In the genomic region with DNA sequence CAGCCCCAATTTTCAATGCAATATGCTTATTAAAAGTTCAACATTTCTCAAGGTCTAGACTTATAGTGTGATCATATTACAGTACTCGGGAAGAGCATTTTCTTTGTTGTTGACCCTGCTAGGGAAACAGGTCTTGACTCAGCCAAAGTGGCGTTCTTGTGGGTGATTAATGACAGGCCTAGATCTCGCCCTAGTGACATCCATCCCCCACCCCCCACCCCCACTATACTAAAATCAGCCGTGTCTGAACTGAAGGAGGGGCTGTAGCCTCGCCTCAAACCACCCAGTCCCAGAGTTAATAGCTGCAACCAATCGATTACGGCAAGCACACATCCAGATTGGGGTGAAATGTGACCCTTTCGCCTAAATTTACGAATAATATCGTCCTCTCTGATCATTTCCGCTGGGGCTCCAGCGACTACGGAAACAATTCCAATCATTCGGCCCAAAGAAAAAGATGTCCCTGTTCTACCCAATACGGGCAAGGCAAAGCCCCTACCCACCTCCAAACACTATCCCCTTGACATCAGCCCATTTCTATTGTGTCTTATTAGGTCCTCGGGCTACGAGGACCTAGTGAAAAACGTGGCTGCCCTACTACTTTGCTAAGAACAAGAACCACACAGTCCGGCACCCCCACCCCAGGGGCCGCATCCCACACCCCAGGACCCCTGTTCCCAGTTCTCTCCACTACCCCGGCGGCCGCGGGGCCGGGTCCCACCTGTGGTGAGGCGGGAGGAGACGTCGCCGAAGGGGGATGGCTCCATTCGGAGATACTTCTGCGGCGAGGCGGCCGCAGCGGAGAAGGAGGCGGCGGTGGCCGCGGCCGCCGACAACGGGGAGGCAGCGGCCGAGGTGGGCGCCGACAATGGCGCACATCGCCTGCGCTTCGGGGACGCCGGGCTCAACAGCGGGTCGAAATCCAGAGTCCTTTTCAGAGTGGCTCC, we compare ENCODE assay signal across 8 cellular contexts. TPM values are rescaled to one million over a fixed set of nuclear protein-coding genes. Genes with fewer than 3 reads are reported as not detected.
DNase-seq lines count a peak whose midpoint lies in the region; ATAC-seq and TF ChIP-seq lines count a peak whose summit lies in the region.

No MANE protein-coding gene starts in this region.

- H2BK120ac ChIP-seq in IMR-90 (ENCODE audit: low read depth, low read length), result peak overlapping the region; percentile 69

- H2AK9ac ChIP-seq in IMR-90 (replicated peaks; ENCODE audit: low read depth, low read length, poor library complexity), result peak overlapping the region; percentile 99

- H3K36me3 ChIP-seq in IMR-90 (ENCODE audit: control insufficient read depth, insufficient read depth, low read length), result no peaks in the 10 kb centered on the region
- H3K36me3 ChIP-seq in RWPE2 (ENCODE audit: low read depth), result peaks cover 28% of the 10 kb centered on the region
- H3K36me3 ChIP-seq in hepatocyte (replicated peaks; ENCODE audit: insufficient read depth, low read depth), result no peaks in the 10 kb centered on the region
- no peaks in the 10 kb centered on the region for H3K36me3 ChIP-seq in gastrocnemius medialis

- H3K27ac ChIP-seq in AG04450 (ENCODE audit: low read depth, low read length) (peak overlapping the region; percentile 90), IMR-90 (ENCODE audit: insufficient read depth, low read length) (peak overlapping the region; percentile 87), RWPE2 (ENCODE audit: poor library complexity, severe bottlenecking) (peak overlapping the region; percentile 92), angular gyrus (ENCODE audit: low read depth, low read length) (peak overlapping the region; percentile 99), hepatocyte (peak overlapping the region; percentile 97), gastrocnemius medialis (peak overlapping the region; percentile 94 to 99 (median 97))

- H3K4me2 ChIP-seq in IMR-90 (ENCODE audit: low read depth, low read length) (peak overlapping the region; percentile 96; the same call in 1 of the 2 replicates), hepatocyte (peak overlapping the region; percentile 74)

- POLR2A ChIA-PET in AG04450 (lab: Yijun Ruan, JAX), result interaction anchor here (0.6 to 2.4 kb wide), 6 partner anchors 13 to 72 kb away, joined by 3 to 16 read pairs (median 6); no protein-coding TSS in a partner anchor
- POLR2A ChIA-PET in IMR-90 (lab: Charles Lee; ENCODE audit: unreplicated experiment), result no interaction called here

- H3K4me3 ChIP-seq in AG04450 (ENCODE audit: low read depth, low read length), result peak overlapping the region; percentile 82
- peak overlapping the region; percentile 59 for H3K4me3 ChIP-seq in IMR-90 (ENCODE audit: insufficient read depth, low read depth, low read length)
- peak overlapping the region; percentile 85 for H3K4me3 ChIP-seq in RWPE2 (ENCODE audit: severe bottlenecking)
- peak overlapping the region; percentile 93 for H3K4me3 ChIP-seq in hepatocyte
- peak overlapping the region; percentile 86 to 94 (median 94) for H3K4me3 ChIP-seq in gastrocnemius medialis

- H3K56ac ChIP-seq in IMR-90 (ENCODE audit: extremely low read depth, insufficient read depth, low read length), result peak overlapping the region; percentile 99

- H3K9ac ChIP-seq in IMR-90 (ENCODE audit: low read depth, low read length), result peak overlapping the region; percentile 99

- peaks cover 11% of the 10 kb centered on the region for H3K4me1 ChIP-seq in IMR-90 (ENCODE audit: control insufficient read depth, insufficient read depth, low read length)
- peaks cover 16% of the 10 kb centered on the region for H3K4me1 ChIP-seq in RWPE2 (ENCODE audit: insufficient read depth, poor library complexity, severe bottlenecking)
- H3K4me1 ChIP-seq in hepatocyte (ENCODE audit: insufficient read depth), result peaks cover 13% of the 10 kb centered on the region
- H3K4me1 ChIP-seq in gastrocnemius medialis, result peaks cover 27 to 33% of the 10 kb centered on the region in 2 donors

- peak overlapping the region; percentile 95 for H3K4ac ChIP-seq in IMR-90 (ENCODE audit: low read depth, low read length)

- peak overlapping the region; percentile 98 for H3K23ac ChIP-seq in IMR-90 (ENCODE audit: low read depth, low read length)

- H2AK5ac ChIP-seq in IMR-90 (ENCODE audit: low read depth, low read length), result peak overlapping the region; percentile 79

- peak overlapping the region; percentile 57 to 96 for H4K8ac ChIP-seq in IMR-90 (ENCODE audit: low read depth in 2 of 2, low read length in 2 of 2)

- peak overlapping the region; percentile 87 for H3K14ac ChIP-seq in IMR-90 (replicated peaks; ENCODE audit: low read depth, low read length)

- H4K91ac ChIP-seq in IMR-90 (ENCODE audit: insufficient read depth, low read depth, low read length), result peak overlapping the region; percentile 90

- peak overlapping the region; percentile 92 for H2AFZ ChIP-seq in IMR-90 (replicated peaks; ENCODE audit: low read length, poor library complexity)
- peak overlapping the region; percentile 36 for H2AFZ ChIP-seq in hepatocyte

- peaks cover 2% of the 10 kb centered on the region; the same call in 1 of the 2 replicates for H3K9me3 ChIP-seq in AG04450 (ENCODE audit: control insufficient read depth, insufficient read depth, low read length)
- no peaks in the 10 kb centered on the region for H3K9me3 ChIP-seq in IMR-90 (ENCODE audit: control insufficient read depth, insufficient read depth, low read length)
- H3K9me3 ChIP-seq in RWPE2 (ENCODE audit: severe bottlenecking), result no peaks in the 10 kb centered on the region
- no peaks in the 10 kb centered on the region for H3K9me3 ChIP-seq in hepatocyte (ENCODE audit: low read depth)
- H3K9me3 ChIP-seq in gastrocnemius medialis, result no peaks in the 10 kb centered on the region

- H2BK15ac ChIP-seq in IMR-90 (ENCODE audit: low read depth, low read length), result peak overlapping the region; percentile 47; the same call in 1 of the 3 replicates

- TF ChIP-seq RAD21 in IMR-90 (IDR thresholded peaks at IDR 0.05; ENCODE audit: low read length), result peak; percentile 25; the same call in 1 of the 2 replicates

- H3K9me2 ChIP-seq in hepatocyte (replicated peaks; ENCODE audit: insufficient read depth), result no peaks in the 10 kb centered on the region

- H4K20me1 ChIP-seq in IMR-90 (ENCODE audit: insufficient read depth, low read length) (peaks cover 50% of the 10 kb centered on the region), hepatocyte (ENCODE audit: insufficient read depth, poor library complexity, severe bottlenecking) (peaks cover 51% of the 10 kb centered on the region)

- peak overlapping the region; percentile 68 for H4K5ac ChIP-seq in IMR-90 (ENCODE audit: low read depth, low read length)

- H3K79me1 ChIP-seq in IMR-90 (ENCODE audit: low read depth in 1 of 2, low read length in 2 of 2), result peaks cover 0 to 15% of the 10 kb centered on the region in 2 experiments; a peak in 2 of 4 replicates

- intact Hi-C loops in IMR-90 (cut with micrococcal nuclease), result loop anchor here (2.0 to 10.0 kb wide), 6 partner anchors 56 to 1171 kb away; a partner anchor contains a TSS
- intact Hi-C loops in gastrocnemius medialis (cut with DNase I; ENCODE audit: low total_unique reads), result loop anchor here (1.0 to 10.0 kb wide), 3 partner anchors 31 to 1381 kb away; a partner anchor contains a TSS

- DNase-seq in AG04450 (ENCODE audit: low read depth, low spot score) (no peak), IMR-90 (peak; percentile 62), RWPE2 (ENCODE audit: low spot score) (no peak), hepatocyte (ENCODE audit: low spot score) (peak; percentile 71), gastrocnemius medialis (peak; percentile 74 to 81), epidermal melanocyte (ENCODE audit: insufficient read length, low spot score) (no peak)

- H3K9me1 ChIP-seq in IMR-90 (ENCODE audit: insufficient read depth, low read length), result 0 out of 2 replicates have a peak, but pooled peaks cover 8% of the 10 kb centered on the region

- in situ Hi-C loops in IMR-90 (cut with MboI; ENCODE audit: low sequenced_read_pairs) (no loop called here), gastrocnemius medialis (cut with MboI; ENCODE audit: low sequenced_read_pairs in 4 of 4) (no loop called here)

- H2BK5ac ChIP-seq in IMR-90 (ENCODE audit: low read depth, low read length, poor library complexity, severe bottlenecking), result peak overlapping the region; percentile 61

- ATAC-seq in GM18505 (IDR thresholded peaks at IDR 0.05; ENCODE audit: unreplicated experiment) (peak; percentile 0), IMR-90 (ENCODE audit: low read depth) (peak; percentile 2; the same call in 1 of the 2 replicates), RWPE2 (ENCODE audit: low read depth) (peak; percentile 48), gastrocnemius medialis (peak; percentile 73 to 76)

- peak; percentile 34 for TF ChIP-seq POLR2A in GM18505 (IDR thresholded peaks at IDR 0.05; ENCODE audit: borderline replicate concordance, extremely low read depth, insufficient read depth, insufficient read length)
- TF ChIP-seq POLR2A in IMR-90 (IDR thresholded peaks at IDR 0.05; ENCODE audit: low read depth, low read length), result no peak; the same call in 1 of the 2 replicates
- peak; percentile 48 to 67 for TF ChIP-seq POLR2A in gastrocnemius medialis (IDR thresholded peaks at IDR 0.05)

- TF ChIP-seq CTCF in AG04450 (IDR thresholded peaks at IDR 0.05; ENCODE audit: low read depth, low read length) (no peak), IMR-90 (conservative IDR thresholded peaks at IDR 0.05; ENCODE audit: low read depth, low read length) (peak; percentile 12; the same call in 1 of the 2 replicates), RWPE2 (IDR thresholded peaks at IDR 0.05; ENCODE audit: poor library complexity, severe bottlenecking) (peak; percentile 5), hepatocyte (IDR thresholded peaks at IDR 0.05; ENCODE audit: poor library complexity) (no peak), gastrocnemius medialis (IDR thresholded peaks at IDR 0.05 in 4 of 5, conservative IDR thresholded peaks at IDR 0.05 in 1 of 5) (peak in 1 of 5 experiments; percentile 21)

- H3K27me3 ChIP-seq in AG04450 (ENCODE audit: control insufficient read depth, insufficient read depth, low read length) (no peaks in the 10 kb centered on the region), IMR-90 (ENCODE audit: control insufficient read depth, insufficient read depth, low read length) (no peaks in the 10 kb centered on the region), RWPE2 (ENCODE audit: insufficient read depth, poor library complexity, severe bottlenecking) (no peaks in the 10 kb centered on the region), hepatocyte (no peaks in the 10 kb centered on the region), gastrocnemius medialis (no peaks in the 10 kb centered on the region)

- dilution Hi-C loops in IMR-90 (cut with HindIII; ENCODE audit: low sequenced_read_pairs, unreplicated experiment), result no loop called here

- H3K18ac ChIP-seq in IMR-90 (ENCODE audit: low read depth, low read length), result peak overlapping the region; percentile 89

- no peak overlapping the region for H2BK20ac ChIP-seq in IMR-90 (ENCODE audit: low read depth, low read length)

- 0% methylated on average over 29 of the region's 54 CpGs; no CpG with 5 or more reads in 1 of the 2 experiments for WGBS in IMR-90 (ENCODE audit: extremely low coverage in 2 of 2, insufficient read length in 1 of 2), 2 experiments
- under 1% methylated on average over 54 of the region's 54 CpGs for WGBS in hepatocyte (ENCODE audit: low lambda C conversion rate, missing lambda C conversion rate)

- CTCF ChIA-PET in AG04450 (lab: Charles Lee) (interaction anchor here (1.8 kb wide), 1 partner anchor 308 kb away, joined by 8 read pairs; no protein-coding TSS in a partner anchor), IMR-90 (lab: Yijun Ruan, JAX) (interaction anchor here (0.5 to 0.6 kb wide), 3 partner anchors 19 to 334 kb away, joined by 3 read pairs; no protein-coding TSS in a partner anchor)

- peaks cover 60% of the 10 kb centered on the region for H3K79me2 ChIP-seq in hepatocyte

- no TSS peak for BruUV-seq in IMR-90 (replicated peaks; lab: Mats Ljungman, UMichigan)

RNA-seq across cellular contexts. Expression of a gene that starts 1.0 kb away (rescaled TPM):
- polyA plus RNA-seq in AG04450 (2011; rRNA removed) (30.4 and 31.3 TPM in 2 replicates), IMR-90 (2012; rRNA removed) (25.1 and 26.6 TPM in 2 replicates), hepatocyte (39.9 and 49.6 TPM in 2 replicates)
- polyA minus RNA-seq in AG04450 (2011; rRNA and poly(A)+ RNA removed), result 20.9 and 35.6 TPM in 2 replicates
- total RNA-seq in IMR-90 (2012; rRNA removed) (7.9 and 10.8 TPM in 2 replicates), hepatocyte (12.7 and 24.2 TPM in 2 replicates), gastrocnemius medialis (10 to 100 TPM; 25.6 to 44.5 (median 33.1) TPM)
- 28.5 and 28.7 TPM in 2 replicates for polyA plus RNA-seq in IMR-90 (2012; cell fraction: cytosol; rRNA removed)
- polyA plus RNA-seq in IMR-90 (2012; cell fraction: nucleus; rRNA removed; ENCODE audit: low replicate concordance), result 18.3 and 20.4 TPM in 2 replicates

Comparison
In these comparisons a context has a peak if more than half of its experiments do, and no peak if none do; other contexts are left out.
1. DNase-seq: peak in IMR-90 (single experiment), hepatocyte (single experiment) and gastrocnemius medialis (2 of 2); none in AG04450 (single experiment), RWPE2 (single experiment) and epidermal melanocyte (single experiment).
2. CTCF ChIP-seq: peak in IMR-90 (single experiment) and RWPE2 (single experiment); none in AG04450 (single experiment) and hepatocyte (single experiment).
3. ATAC-seq: peak in every context shown above with its lines; median percentile 74 in gastrocnemius medialis; 48 in RWPE2; 2 in IMR-90; 0 in GM18505.
4. Peak in every context shown above with its lines, with median percentiles within 50 percentile points of each other: H3K27ac ChIP-seq and H3K4me3 ChIP-seq.